Comparison of ENCODE assay signal across 9 cellular contexts in the genomic region with DNA sequence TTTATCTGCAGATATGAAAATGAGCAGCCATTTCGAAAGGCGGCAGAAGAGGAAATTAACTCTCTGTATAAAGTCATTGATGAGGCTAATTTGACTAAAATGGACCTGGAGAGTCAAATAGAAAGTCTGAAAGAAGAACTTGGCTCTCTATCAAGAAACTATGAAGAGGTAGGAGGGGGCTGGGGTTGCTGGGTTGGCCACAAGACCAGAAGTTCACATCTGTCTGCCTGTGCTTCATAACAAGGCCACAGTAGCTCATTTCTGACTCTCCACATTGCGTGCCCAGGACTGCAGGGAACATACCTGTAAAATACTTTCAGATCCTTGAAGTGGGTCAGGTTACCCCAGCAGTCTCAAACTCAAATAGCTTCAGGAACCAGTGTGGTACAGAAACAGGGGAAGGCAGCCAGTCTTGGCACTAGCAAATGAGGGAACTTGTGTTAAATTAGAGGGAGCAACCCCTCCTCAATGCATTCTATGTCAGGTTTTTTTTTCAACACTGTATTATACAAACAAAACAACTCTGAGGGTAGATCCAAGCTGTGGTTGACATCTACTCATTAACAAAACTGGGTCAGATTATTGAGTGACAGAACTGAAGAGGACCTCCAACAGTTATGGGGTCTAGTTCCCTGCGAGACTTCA. TPM values are rescaled to one million over a fixed set of nuclear protein-coding genes. Genes with fewer than 3 reads are reported as not detected.
DNase-seq lines count a peak whose midpoint lies in the region; ATAC-seq and TF ChIP-seq lines count a peak whose summit lies in the region.
"Had no signal": no experiment of that assay in that cellular context is flagged by ENCODE, and none has a peak within 500 bp of the region (broad histone marks: within the 10 kb centered on the region; RNA-seq: fewer than 3 reads in every experiment).

No MANE protein-coding gene starts in this region.

- H3K27me3 ChIP-seq in OCI-LY3 (ENCODE audit: low read depth, low read length) (no peaks in the 10 kb centered on the region; the same call in 1 of the 2 replicates), mesenchymal stem cell (ENCODE audit: control insufficient read depth in 1 of 2, insufficient read depth in 1 of 2, low read length in 2 of 2) (peaks cover 0 to 5% of the 10 kb centered on the region in 2 experiments)

- 0 out of 2 replicates have a peak overlapping the region, but pooled peaks have one; percentile 16 for H2AFZ ChIP-seq in OCI-LY3 (ENCODE audit: low read depth, low read length)
- no peak overlapping the region for H2AFZ ChIP-seq in mesenchymal stem cell (ENCODE audit: low read depth, low read length)

- no peaks in the 10 kb centered on the region for H3K79me2 ChIP-seq in OCI-LY3 (ENCODE audit: low read length)

- H3K18ac ChIP-seq in mesenchymal stem cell (ENCODE audit: low read depth in 1 of 2, low read length in 2 of 2) = no peak overlapping the region

- H3K79me1 ChIP-seq in mesenchymal stem cell (replicated peaks; ENCODE audit: low read length, poor library complexity, severe bottlenecking) = no peaks in the 10 kb centered on the region

- H3K4me1 ChIP-seq in OCI-LY3 (ENCODE audit: low read length) (peaks cover 62% of the 10 kb centered on the region), mesenchymal stem cell (ENCODE audit: control insufficient read depth, insufficient read depth, low read depth, low read length) (peaks cover 2% of the 10 kb centered on the region)

- no peak overlapping the region for H3K4ac ChIP-seq in mesenchymal stem cell (ENCODE audit: low read depth in 1 of 2, low read length in 2 of 2)

- H3K4me2 ChIP-seq in OCI-LY3 (ENCODE audit: low read length) (peak overlapping the region; percentile 88), mesenchymal stem cell (ENCODE audit: low read length, poor library complexity, severe bottlenecking) (no peak overlapping the region)

- H3K9ac ChIP-seq in OCI-LY3 (ENCODE audit: low read length) = peak overlapping the region; percentile 66
- no peak overlapping the region for H3K9ac ChIP-seq in mesenchymal stem cell (ENCODE audit: low read length)

- H3K23ac ChIP-seq in mesenchymal stem cell (ENCODE audit: low read length in 2 of 2) = no peak overlapping the region

- H4K91ac ChIP-seq in mesenchymal stem cell (ENCODE audit: low read length) = no peak overlapping the region

- ATAC-seq in GM18907 (IDR thresholded peaks at IDR 0.05; ENCODE audit: unreplicated experiment) (peak; percentile 96), HG02852 (IDR thresholded peaks at IDR 0.05; ENCODE audit: unreplicated experiment) (peak; percentile 92), memory B cell (ENCODE audit: low read depth) (peak; percentile 93), Right ventricle myocardium superior (ENCODE audit: poor library complexity) (no peak)

- H3K27me3 Mint-ChIP-seq in memory B cell = peaks cover 4% of the 10 kb centered on the region

- TF ChIP-seq CTCF in OCI-LY3 (IDR thresholded peaks at IDR 0.05; ENCODE audit: low read depth, low read length) = no peak

- H3K9me3 Mint-ChIP-seq in memory B cell = peaks cover 1% of the 10 kb centered on the region

- 71% methylated on average over 4 of the region's 4 CpGs for WGBS in mesenchymal stem cell

- no peak overlapping the region for H4K8ac ChIP-seq in mesenchymal stem cell (ENCODE audit: low read length)

- no peak overlapping the region for H2AK5ac ChIP-seq in mesenchymal stem cell (ENCODE audit: low read length, severe bottlenecking)

- H2BK15ac ChIP-seq in mesenchymal stem cell (ENCODE audit: low read depth, poor library complexity, severe bottlenecking) = no peak overlapping the region

- peak overlapping the region; percentile 91 for H3K27ac Mint-ChIP-seq in memory B cell

- no peak overlapping the region for H2BK120ac ChIP-seq in mesenchymal stem cell (ENCODE audit: low read depth, low read length)

- peak overlapping the region; percentile 92 for H3K27ac ChIP-seq in OCI-LY3 (ENCODE audit: low read length)
- H3K27ac ChIP-seq in mesenchymal stem cell (ENCODE audit: low read length, poor library complexity, severe bottlenecking) = no peak overlapping the region

- no peak overlapping the region for H2BK12ac ChIP-seq in mesenchymal stem cell (ENCODE audit: low read length in 2 of 2)

- no peaks in the 10 kb centered on the region for H3K9me3 ChIP-seq in OCI-LY3 (ENCODE audit: insufficient read depth, low read length)
- no peaks in the 10 kb centered on the region for H3K9me3 ChIP-seq in mesenchymal stem cell (ENCODE audit: control insufficient read depth, low read length)

- H3K4me3 ChIP-seq in OCI-LY3 (ENCODE audit: low read length) = peak overlapping the region; percentile 65
- H3K4me3 ChIP-seq in mesenchymal stem cell (ENCODE audit: insufficient read depth in 1 of 2, low read depth in 1 of 2, low read length in 2 of 2) = no peak overlapping the region

- peaks cover 45% of the 10 kb centered on the region for H3K4me1 Mint-ChIP-seq in memory B cell

- DNase-seq in memory B cell (ENCODE audit: low spot score in 2 of 2) (peak; percentile 54 to 76), mesenchymal stem cell (no peak), Right ventricle myocardium superior (no peak), NCI-H128 (lab: John Stamatoyannopoulos, UW; ENCODE audit: unreplicated experiment) (no peak), NCI-H2029 treated with DMSO at 0.1 percent for 48 hours (lab: John Stamatoyannopoulos, UW) (no peak)

- no peak overlapping the region for H2BK5ac ChIP-seq in mesenchymal stem cell (ENCODE audit: low read depth, low read length, poor library complexity, severe bottlenecking)

- H3K4me3 Mint-ChIP-seq in memory B cell = peak overlapping the region; percentile 77

- intact Hi-C loops in Right ventricle myocardium superior (cut with DNase I) = no loop called here

- no peaks in the 10 kb centered on the region for H3K36me3 ChIP-seq in OCI-LY3 (replicated peaks; ENCODE audit: low read depth, low read length)
- H3K36me3 ChIP-seq in mesenchymal stem cell (ENCODE audit: control insufficient read depth in 1 of 2, insufficient read depth in 2 of 2, low read depth in 1 of 2, low read length in 2 of 2) = no peaks in the 10 kb centered on the region

- no peaks in the 10 kb centered on the region for H4K20me1 ChIP-seq in OCI-LY3 (ENCODE audit: insufficient read depth, low read length)

- H3K36me3 Mint-ChIP-seq in memory B cell = no peaks in the 10 kb centered on the region

- H3K14ac ChIP-seq in mesenchymal stem cell (ENCODE audit: low read length in 2 of 2) = no peak overlapping the region

RNA-seq across cellular contexts. Expression of gene BFSP2, which starts 48.7 kb away (rescaled TPM):
- not detected for polyA plus RNA-seq in mesenchymal stem cell (2013, experiment 1 of 2)
- polyA plus RNA-seq in mesenchymal stem cell (2013, experiment 2 of 2) = not detected
- total RNA-seq in Right ventricle myocardium superior = not detected
- polyA plus RNA-seq: esophagus had no signal

Comparison
In these comparisons a context has a peak if more than half of its experiments do, and no peak if none do; other contexts are left out.
1. DNase-seq: peak in memory B cell (2 of 2); none in mesenchymal stem cell (single experiment), Right ventricle myocardium superior (single experiment), NCI-H128 (single experiment) and NCI-H2029 treated with DMSO at 0.1 percent for 48 hours (single experiment).